8 cellular contexts compared by ENCODE assay signal in the genomic region with DNA sequence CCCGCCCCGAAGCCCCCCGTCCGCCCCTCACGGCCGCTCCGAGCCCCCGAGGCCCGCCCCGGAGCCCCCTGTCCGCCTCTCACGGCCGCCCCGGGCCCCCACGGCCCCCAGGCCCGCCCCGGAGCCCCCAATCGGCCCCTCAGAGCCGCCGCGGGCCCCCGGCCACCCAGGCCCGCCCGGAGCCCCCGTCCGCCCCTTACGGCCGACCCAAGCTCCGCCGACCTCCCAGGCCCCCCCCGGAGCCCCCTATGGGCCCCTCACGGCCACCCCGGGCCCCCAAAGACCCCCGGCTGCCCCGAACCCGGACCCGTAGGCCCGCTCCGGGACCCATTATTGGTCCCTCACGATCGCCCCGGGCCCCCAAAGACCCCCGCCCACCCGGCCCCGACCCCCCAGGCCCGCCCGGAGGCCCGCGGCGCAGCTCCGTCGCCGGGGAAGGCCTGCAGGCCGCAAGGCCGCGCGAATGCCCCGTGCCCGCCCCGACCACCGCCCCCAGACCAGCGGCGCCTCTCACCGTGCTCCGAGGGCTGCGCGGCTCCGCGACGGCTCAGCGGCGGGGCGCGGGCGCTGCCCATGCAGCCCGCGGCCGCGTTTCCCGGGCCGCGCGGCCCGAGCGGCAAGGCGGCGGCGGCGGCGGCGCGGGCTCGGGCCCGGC. TPM values are rescaled to one million over a fixed set of nuclear protein-coding genes. Genes with fewer than 3 reads are reported as not detected.
DNase-seq lines count a peak whose midpoint lies in the region; ATAC-seq and TF ChIP-seq lines count a peak whose summit lies in the region.

No MANE protein-coding gene starts in this region.

- TF ChIP-seq CTCF in WERI-Rb-1 (IDR thresholded peaks at IDR 0.05; ENCODE audit: low read depth, low read length) (no peak), heart right ventricle (IDR thresholded peaks at IDR 0.05) (no peak)

- H3K9ac ChIP-seq in skeletal muscle satellite cell (ENCODE audit: low read depth, low read length): peak overlapping the region; percentile 86

- ATAC-seq in GM19463 (IDR thresholded peaks at IDR 0.05; ENCODE audit: unreplicated experiment): peak; percentile 1
- no peak for ATAC-seq in heart right ventricle
- no peak for ATAC-seq in HG02938 (IDR thresholded peaks at IDR 0.05; ENCODE audit: unreplicated experiment)
- no peak for ATAC-seq in HG02623 (IDR thresholded peaks at IDR 0.05; ENCODE audit: unreplicated experiment)

- DNase-seq in WERI-Rb-1 (no peak), heart right ventricle (no peak), NCI-H1694 (lab: John Stamatoyannopoulos, UW) (no peak), dermis blood vessel endothelial cell (no peak)

- H3K27ac ChIP-seq in WERI-Rb-1 (peak overlapping the region; percentile 69), heart right ventricle (peak overlapping the region; percentile 88 to 98 (median 94))

- intact Hi-C loops in heart right ventricle (cut with DNase I): loop anchor here in 7 of 10 donors (1.0 to 10.0 kb wide), 8 partner anchors 15 to 267 kb away; no protein-coding TSS in a partner anchor

- no peaks in the 10 kb centered on the region for H3K9me3 ChIP-seq in WERI-Rb-1 (ENCODE audit: severe bottlenecking)
- H3K9me3 ChIP-seq in heart right ventricle: no peaks in the 10 kb centered on the region
- H3K9me3 ChIP-seq in skeletal muscle satellite cell (replicated peaks; ENCODE audit: low read length): no peaks in the 10 kb centered on the region

- H3K36me3 ChIP-seq in WERI-Rb-1 (no peaks in the 10 kb centered on the region), heart right ventricle (peaks cover 0 to 16% (median 0%) of the 10 kb centered on the region in 9 donors), skeletal muscle satellite cell (ENCODE audit: insufficient read depth, low read length) (no peaks in the 10 kb centered on the region)

- peaks cover 18 to 69% (median 55%) of the 10 kb centered on the region in 9 donors for H3K4me1 ChIP-seq in heart right ventricle
- H3K4me1 ChIP-seq in skeletal muscle satellite cell (ENCODE audit: control insufficient read depth, insufficient read depth, low read length): peaks cover 49% of the 10 kb centered on the region

- WGBS in heart right ventricle, 2 donors: 2% methylated on average over 64 to 93 of the region's 94 CpGs

- H3K27me3 ChIP-seq in WERI-Rb-1 (ENCODE audit: insufficient read depth, low read depth, severe bottlenecking) (no peaks in the 10 kb centered on the region), heart right ventricle (no peaks in the 10 kb centered on the region), skeletal muscle satellite cell (ENCODE audit: control insufficient read depth, insufficient read depth, low read length) (no peaks in the 10 kb centered on the region)

- H3K4me2 ChIP-seq in skeletal muscle satellite cell (ENCODE audit: low read length): no peak overlapping the region

- H3K4me3 ChIP-seq in WERI-Rb-1 (ENCODE audit: low read depth, low read length) (peak overlapping the region; percentile 50), heart right ventricle (peak overlapping the region; percentile 70 to 98 (median 83)), skeletal muscle satellite cell (ENCODE audit: low read length) (peak overlapping the region; percentile 82)

RNA-seq across cellular contexts. Expression of a gene that starts 0.5 kb away (rescaled TPM):
- total RNA-seq in heart right ventricle (10 to 100 TPM; 55.9 to 93.6 (median 67.4) TPM), dermis blood vessel endothelial cell (55.5 and 72.0 TPM in 2 replicates)
- polyA plus RNA-seq in heart right ventricle: 10 to 100 TPM; 47.7 to 65.5 TPM
- total RNA-seq in skeletal muscle satellite cell (2012; rRNA removed): 53.7 and 63.9 TPM in 2 replicates

RNA-seq across cellular contexts. Expression of a gene that starts 18.3 kb away (rescaled TPM):
- total RNA-seq in heart right ventricle (100 to 1,000 TPM in 5 of 10 donors, 10 to 100 TPM in 5; 85.4 to 145 (median 101) TPM), dermis blood vessel endothelial cell (145 and 170 TPM in 2 replicates)
- 100 to 1,000 TPM in 1 of 2 donors, 10 to 100 TPM in 1; 69.8 to 116 TPM for polyA plus RNA-seq in heart right ventricle
- 75.1 and 98.6 TPM in 2 replicates for total RNA-seq in skeletal muscle satellite cell (2012; rRNA removed)
